10 cellular contexts compared by ENCODE assay signal in the genomic region with DNA sequence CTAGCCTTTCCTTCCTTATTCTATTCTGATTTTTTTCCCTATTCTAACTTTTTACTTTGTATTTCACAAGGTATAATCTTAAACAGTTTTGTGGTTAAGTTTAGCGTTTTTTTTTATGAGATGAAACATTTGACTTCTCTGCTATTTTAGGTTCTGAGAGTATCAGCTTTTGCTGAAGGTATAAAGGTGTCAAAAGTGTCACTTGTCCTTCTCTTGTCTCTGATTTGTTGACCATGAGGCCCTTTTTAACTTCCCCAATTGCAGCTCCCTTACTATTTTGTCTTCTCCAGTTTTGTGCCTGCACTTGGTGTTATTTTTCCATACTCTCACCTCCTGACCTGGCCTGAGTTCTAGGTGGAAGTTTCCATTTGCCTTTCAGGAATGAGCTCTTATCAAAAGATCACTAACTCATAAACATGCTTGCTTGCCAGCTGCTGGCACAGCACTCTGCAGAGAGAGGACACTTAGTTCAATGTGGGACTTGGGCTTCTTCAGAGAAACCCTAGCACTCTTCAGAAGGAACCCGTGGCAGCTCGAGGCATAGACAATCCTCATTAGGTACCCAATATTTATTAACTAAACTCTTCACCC.
A peak's percentile ranks its signal among the peaks of the same experiment; 100 is the strongest.
DNase-seq lines count a peak whose midpoint lies in the region; ATAC-seq, FAIRE-seq and TF ChIP-seq lines count a peak whose summit lies in the region.
"Had no signal": no experiment of that assay in that cellular context is flagged by ENCODE, and none has a peak within 500 bp of the region (broad histone marks: within the 10 kb centered on the region; RNA-seq: fewer than 3 reads in every experiment).

No MANE protein-coding gene starts in this region.

- H3K79me2 ChIP-seq in astrocyte (ENCODE audit: insufficient read depth, low read length): no peaks in the 10 kb centered on the region

- peak; percentile 91 for ATAC-seq in left lobe of liver
- no peak for ATAC-seq in HG03520 (IDR thresholded peaks at IDR 0.05; ENCODE audit: unreplicated experiment)
- ATAC-seq in HG03280 (IDR thresholded peaks at IDR 0.05; ENCODE audit: unreplicated experiment): no peak
- ATAC-seq: activated naive CD8-positive, alpha-beta T cell treated with anti-CD3 and anti-CD28 coated beads, Interleukin-2, amount 50 U/mL, for 24 hours had no signal

- H3K4me3 Mint-ChIP-seq in astrocyte (ENCODE audit: unreplicated experiment): no peak overlapping the region
- H3K4me3 Mint-ChIP-seq: activated naive CD8-positive, alpha-beta T cell treated with anti-CD3 and anti-CD28 coated beads, Interleukin-2, amount 50 U/mL, for 24 hours had no signal

- 91% methylated on average over 3 of the region's 3 CpGs for WGBS in HUES64
- 35 to 39% methylated on average over 3 of the region's 3 CpGs for WGBS in testis, 2 donors
- 32 to 43% methylated on average over 3 of the region's 3 CpGs for WGBS in lower leg skin, 2 donors

- peaks cover 4% of the 10 kb centered on the region for H3K27me3 Mint-ChIP-seq in astrocyte (ENCODE audit: low read depth, unreplicated experiment)
- H3K27me3 Mint-ChIP-seq: activated naive CD8-positive, alpha-beta T cell treated with anti-CD3 and anti-CD28 coated beads, Interleukin-2, amount 50 U/mL, for 24 hours had no signal

- H3K27me3 ChIP-seq in HUES64 (ENCODE audit: insufficient read depth, low read length): no peaks in the 10 kb centered on the region
- no peaks in the 10 kb centered on the region for H3K27me3 ChIP-seq in astrocyte (ENCODE audit: insufficient read depth, low read length)
- no peaks in the 10 kb centered on the region for H3K27me3 ChIP-seq in testis

- H2AFZ ChIP-seq in astrocyte (ENCODE audit: low read depth, low read length): no peak overlapping the region

- TF ChIP-seq CTCF in astrocyte (IDR thresholded peaks at IDR 0.05; ENCODE audit: insufficient read depth, low read depth, low read length) (no peak), testis (IDR thresholded peaks at IDR 0.05) (no peak), lower leg skin (IDR thresholded peaks at IDR 0.05) (no peak)

- no peak overlapping the region for H3K27ac Mint-ChIP-seq in astrocyte (ENCODE audit: unreplicated experiment)
- H3K27ac Mint-ChIP-seq: activated naive CD8-positive, alpha-beta T cell treated with anti-CD3 and anti-CD28 coated beads, Interleukin-2, amount 50 U/mL, for 24 hours had no signal

- H3K4me2 ChIP-seq in astrocyte (ENCODE audit: low read length): peak overlapping the region; percentile 25

- no peak overlapping the region for H3K4me3 ChIP-seq in HUES64 (ENCODE audit: low read length)
- H3K4me3 ChIP-seq in astrocyte (ENCODE audit: insufficient read depth, low read depth, low read length): no peak overlapping the region
- no peak overlapping the region for H3K4me3 ChIP-seq in testis
- H3K4me3 ChIP-seq in lower leg skin (ENCODE audit: low read depth, poor library complexity, severe bottlenecking): no peak overlapping the region

- H3K4me1 ChIP-seq in HUES64 (ENCODE audit: insufficient read depth, low read length) (peaks cover 3% of the 10 kb centered on the region; the same call in 1 of the 2 replicates), astrocyte (ENCODE audit: insufficient read depth, low read length) (peaks cover 9% of the 10 kb centered on the region), testis (peaks cover 25% of the 10 kb centered on the region)

- H3K9ac ChIP-seq in HUES64 (ENCODE audit: low read depth, low read length) (no peak overlapping the region), astrocyte (ENCODE audit: low read length) (no peak overlapping the region)

- no peaks in the 10 kb centered on the region for H3K36me3 ChIP-seq in HUES64 (ENCODE audit: insufficient read depth, low read length)
- no peaks in the 10 kb centered on the region for H3K36me3 ChIP-seq in astrocyte (ENCODE audit: insufficient read depth, low read length)
- no peaks in the 10 kb centered on the region for H3K36me3 ChIP-seq in testis (ENCODE audit: low read depth, missing control alignments)

- H3K4me1 Mint-ChIP-seq in astrocyte (ENCODE audit: low read depth, unreplicated experiment): peaks cover 4% of the 10 kb centered on the region
- H3K4me1 Mint-ChIP-seq: activated naive CD8-positive, alpha-beta T cell treated with anti-CD3 and anti-CD28 coated beads, Interleukin-2, amount 50 U/mL, for 24 hours had no signal

- no peak for FAIRE-seq in astrocyte (lab: Jason Lieb, UNC)

- peaks cover 2% of the 10 kb centered on the region for H3K9me3 Mint-ChIP-seq in astrocyte (ENCODE audit: unreplicated experiment)
- H3K9me3 Mint-ChIP-seq: activated naive CD8-positive, alpha-beta T cell treated with anti-CD3 and anti-CD28 coated beads, Interleukin-2, amount 50 U/mL, for 24 hours had no signal

- intact Hi-C loops in testis (cut with DNase I; ENCODE audit: low total_unique reads): no loop called here
- intact Hi-C loops in lower leg skin (cut with DNase I; ENCODE audit: low total_unique reads): no loop called here

- H4K20me1 ChIP-seq in astrocyte (ENCODE audit: insufficient read depth, low read length): no peaks in the 10 kb centered on the region

- DNase-seq in astrocyte (ENCODE audit: low read depth) (no peak), left lobe of liver (ENCODE audit: low spot score) (peak; percentile 87), testis (peak; percentile 66), lower leg skin (ENCODE audit: low spot score in 2 of 2) (no peak), NOMO-1 (lab: John Stamatoyannopoulos, UW; ENCODE audit: unreplicated experiment in 2 of 2) (no peak)
- DNase-seq: activated naive CD8-positive, alpha-beta T cell treated with anti-CD3 and anti-CD28 coated beads, Interleukin-2, amount 50 U/mL, for 24 hours; NCI-H1694 treated with DMSO at 0.1 percent for 48 hours had no signal

- TF ChIP-seq POLR2A in testis (IDR thresholded peaks at IDR 0.05) (no peak), lower leg skin (IDR thresholded peaks at IDR 0.05) (no peak)

- H3K9me3 ChIP-seq in HUES64 (ENCODE audit: insufficient read depth, low read depth, low read length): no peaks in the 10 kb centered on the region
- H3K9me3 ChIP-seq in astrocyte (ENCODE audit: insufficient read depth, low read depth, low read length): no peaks in the 10 kb centered on the region
- no peaks in the 10 kb centered on the region for H3K9me3 ChIP-seq in testis

- H3K36me3 Mint-ChIP-seq in astrocyte (ENCODE audit: low read depth, unreplicated experiment): no peaks in the 10 kb centered on the region

- H3K27ac ChIP-seq in HUES64 (ENCODE audit: low read depth, low read length) (peak overlapping the region; percentile 10; the same call in 1 of the 2 replicates), astrocyte (ENCODE audit: low read depth, low read length) (no peak overlapping the region), testis (peak overlapping the region; percentile 37 to 75)

Comparison
In these comparisons a context has a peak if more than half of its experiments do, and no peak if none do; other contexts are left out.
1. DNase-seq: peak in left lobe of liver (single experiment) and testis (single experiment); none in astrocyte (single experiment), lower leg skin (0 of 2) and NOMO-1 (0 of 2).